7 cellular contexts compared by ENCODE assay signal in genomic region chr17:47060005-47060404, GRCh38.
DNase-seq lines count a peak whose midpoint lies in the region; ATAC-seq and TF ChIP-seq lines count a peak whose summit lies in the region.
"Not testable (repeated sequence)": the region's sequence is repeated elsewhere in the genome, so short reads cannot be mapped to it uniquely, and the experiment has no call there.

No MANE protein-coding gene starts in this region.

- TF ChIP-seq CTCF in HCT116 (IDR thresholded peaks at IDR 0.05 in 2 of 3, conservative IDR thresholded peaks at IDR 0.05 in 1 of 3; ENCODE audit: borderline replicate concordance in 1 of 3, insufficient read depth in 1 of 3, low read depth in 2 of 3, low read length in 2 of 3); right atrium auricular region (IDR thresholded peaks at IDR 0.05): not testable (repeated sequence)

- H4K91ac ChIP-seq in neuronal stem cell (ENCODE audit: low read depth, low read length, poor library complexity): not testable (repeated sequence)

- not testable (repeated sequence) for H2BK120ac ChIP-seq in neuronal stem cell (ENCODE audit: low read depth, low read length)

- H3K36me3 Mint-ChIP-seq in activated CD4-positive, alpha-beta T cell treated with anti-CD3 and anti-CD28 coated beads, Interleukin-2, amount 10 ng/mL, durations not matched to agents 24 days and 14 days (ENCODE audit: low read depth): peaks cover 14% of the 10 kb centered on the region

- not testable (repeated sequence) for H3K18ac ChIP-seq in neuronal stem cell (ENCODE audit: low read length)

- not testable (repeated sequence) for H3K27ac Mint-ChIP-seq in activated CD4-positive, alpha-beta T cell treated with anti-CD3 and anti-CD28 coated beads, Interleukin-2, amount 10 ng/mL, durations not matched to agents 24 days and 14 days

- TF ChIP-seq RAD21 in HCT116 (IDR thresholded peaks at IDR 0.05; ENCODE audit: low read depth); Ishikawa (IDR thresholded peaks at IDR 0.05; ENCODE audit: low read depth): not testable (repeated sequence)

- TF ChIP-seq EP300 in Ishikawa (IDR thresholded peaks at IDR 0.05; ENCODE audit: borderline replicate concordance): 0 out of 2 replicates have a peak, but pooled peaks have one; percentile 21

- not testable (repeated sequence) for H2BK5ac ChIP-seq in neuronal stem cell (ENCODE audit: low read length)

- H2BK12ac ChIP-seq in neuronal stem cell (ENCODE audit: low read length): peak overlapping the region; percentile 22

- not testable (repeated sequence) for H3K4ac ChIP-seq in neuronal stem cell (ENCODE audit: low read length)

- CTCF ChIA-PET in HCT116 (lab: Charles Lee): not testable (repeated sequence)

- not testable (repeated sequence) for TF ChIP-seq POLR2A in HCT116 (IDR thresholded peaks at IDR 0.05; ENCODE audit: borderline replicate concordance, extremely low read depth, insufficient read depth, insufficient read length)

- H3K9ac ChIP-seq in HCT116 (ENCODE audit: low read length); neuronal stem cell (ENCODE audit: low read depth, low read length, poor library complexity): not testable (repeated sequence)

- H3K9me2 ChIP-seq in HCT116 (ENCODE audit: insufficient read depth): not testable (repeated sequence)

- H2AK5ac ChIP-seq in neuronal stem cell (ENCODE audit: low read depth, low read length): not testable (repeated sequence)

- not testable (repeated sequence) for H3K27me3 Mint-ChIP-seq in activated CD4-positive, alpha-beta T cell treated with anti-CD3 and anti-CD28 coated beads, Interleukin-2, amount 10 ng/mL, durations not matched to agents 24 days and 14 days

- not testable (repeated sequence) for H3K14ac ChIP-seq in neuronal stem cell (ENCODE audit: low read length)

- H3K4me2 ChIP-seq in HCT116 (ENCODE audit: low read length): peak overlapping the region; percentile 55
- H3K4me2 ChIP-seq in neuronal stem cell (ENCODE audit: insufficient read depth, low read length, poor library complexity, severe bottlenecking): not testable (repeated sequence)

- H3K79me2 ChIP-seq in HCT116 (ENCODE audit: insufficient read depth, low read length): not testable (repeated sequence)

- H3K79me1 ChIP-seq in neuronal stem cell (ENCODE audit: low read depth, low read length): not testable (repeated sequence)

- H3K9me3 ChIP-seq in HCT116 (ENCODE audit: control insufficient read depth in 1 of 2, insufficient read depth in 1 of 2, low read depth in 1 of 2, low read length in 2 of 2); right atrium auricular region: not testable (repeated sequence)
- H3K9me3 ChIP-seq in neuronal stem cell (replicated peaks in 1 of 2; ENCODE audit: control insufficient read depth in 2 of 2, insufficient read depth in 1 of 2, low read depth in 1 of 2, low read length in 2 of 2): peaks cover 0 to 10% of the 10 kb centered on the region in 2 donors

- not testable (repeated sequence) for H2AFZ ChIP-seq in HCT116 (ENCODE audit: low read depth, low read length, poor library complexity, severe bottlenecking); neuronal stem cell (ENCODE audit: low read length)

- peak overlapping the region; percentile 43 for H3K23ac ChIP-seq in neuronal stem cell (ENCODE audit: low read depth, low read length, poor library complexity)

- H3K9me3 Mint-ChIP-seq in activated CD4-positive, alpha-beta T cell treated with anti-CD3 and anti-CD28 coated beads, Interleukin-2, amount 10 ng/mL, durations not matched to agents 24 days and 14 days: not testable (repeated sequence)

- RAD21 ChIA-PET in HCT116 (lab: Charles Lee; ENCODE audit: low non-redundant PET in 1 of 2, low total read pairs in 2 of 2, uncharacterized antibody in 2 of 2, unreplicated experiment in 2 of 2): not testable (repeated sequence)

- H4K20me1 ChIP-seq in HCT116 (ENCODE audit: insufficient read depth): not testable (repeated sequence)

- H3K4me1 Mint-ChIP-seq in activated CD4-positive, alpha-beta T cell treated with anti-CD3 and anti-CD28 coated beads, Interleukin-2, amount 10 ng/mL, durations not matched to agents 24 days and 14 days: not testable (repeated sequence)

- H2BK15ac ChIP-seq in neuronal stem cell (ENCODE audit: low read length): not testable (repeated sequence)

- ATAC-seq in HCT116 (peak; percentile 82), left cardiac atrium (peak; percentile 69 to 90)

- H3K36me3 ChIP-seq in HCT116 (ENCODE audit: control insufficient read depth in 1 of 2, insufficient read depth in 2 of 2, low read length in 2 of 2); right atrium auricular region: not testable (repeated sequence)
- H3K36me3 ChIP-seq in neuronal stem cell (replicated peaks in 1 of 2; ENCODE audit: control insufficient read depth in 2 of 2, insufficient read depth in 2 of 2, low read length in 2 of 2): peaks cover 4 to 37% of the 10 kb centered on the region in 2 donors

- not testable (repeated sequence) for H3K4me3 Mint-ChIP-seq in activated CD4-positive, alpha-beta T cell treated with anti-CD3 and anti-CD28 coated beads, Interleukin-2, amount 10 ng/mL, durations not matched to agents 24 days and 14 days

- H4K8ac ChIP-seq in neuronal stem cell (ENCODE audit: low read depth, low read length): peak overlapping the region; percentile 65

- not testable (repeated sequence) for DNase-seq in HCT116 (ENCODE audit: low read depth, low spot score); neuronal stem cell (ENCODE audit: low spot score)
- DNase-seq in activated CD4-positive, alpha-beta T cell treated with anti-CD3 and anti-CD28 coated beads, Interleukin-2, amount 10 ng/mL, durations not matched to agents 24 days and 14 days: peak; percentile 51
- DNase-seq in ecto neural progenitor cell (ENCODE audit: low spot score) (peak; percentile 43), left cardiac atrium (peak; percentile 71), right atrium auricular region (ENCODE audit: low spot score) (peak; percentile 77)

- intact Hi-C loops in HCT116 (cut with micrococcal nuclease); activated CD4-positive, alpha-beta T cell treated with anti-CD3 and anti-CD28 coated beads, Interleukin-2, amount 10 ng/mL, durations not matched to agents 24 days and 14 days (cut with micrococcal nuclease); left cardiac atrium (cut with DNase I): not testable (repeated sequence)

- not testable (repeated sequence) for H3K27ac ChIP-seq in HCT116 (ENCODE audit: low read depth, low read length); neuronal stem cell (replicated peaks; ENCODE audit: low read length)
- peak overlapping the region; percentile 31 to 62 for H3K27ac ChIP-seq in right atrium auricular region

- H3K27me3 ChIP-seq in HCT116 (ENCODE audit: insufficient read depth, low read length); right atrium auricular region; neuronal stem cell (ENCODE audit: control insufficient read depth in 3 of 3, insufficient read depth in 3 of 3, low read depth in 1 of 3, low read length in 3 of 3): not testable (repeated sequence)

- WGBS in neuronal stem cell (ENCODE audit: extremely low coverage in 2 of 2, insufficient read length in 2 of 2, insufficient replicate concordance in 1 of 2), 2 donors: no CpG with 5 or more reads among the region's 10 CpGs

- BruUV-seq in HCT116 (replicated peaks; lab: Mats Ljungman, UMichigan): not testable (repeated sequence)

- POLR2A ChIA-PET in HCT116 (lab: Charles Lee): not testable (repeated sequence)

- peaks cover 22 to 23% of the 10 kb centered on the region in 2 experiments for H3K4me1 ChIP-seq in HCT116 (ENCODE audit: control insufficient read depth in 1 of 2, insufficient read depth in 2 of 2, low read length in 2 of 2)
- H3K4me1 ChIP-seq in right atrium auricular region: peaks cover 0 to 12% of the 10 kb centered on the region in 2 donors
- H3K4me1 ChIP-seq in neuronal stem cell (ENCODE audit: control insufficient read depth in 2 of 2, insufficient read depth in 1 of 2, low read depth in 1 of 2, low read length in 2 of 2): not testable (repeated sequence)

- not testable (repeated sequence) for H3K4me3 ChIP-seq in HCT116 (replicated peaks in 1 of 2; ENCODE audit: low read depth in 1 of 2, low read length in 2 of 2); right atrium auricular region; neuronal stem cell (ENCODE audit: low read length in 2 of 2)

TF ChIP-seq in HCT116, 20 proteins besides CTCF, POLR2A, EP300 and RAD21:
- TF ChIP-seq MAX (IDR thresholded peaks at IDR 0.05): peak; percentile 26; the same call in 1 of the 2 replicates
TF ChIP-seq in HCT116: peak in this region for 1; not testable (repeated sequence) for 19.

TF ChIP-seq in Ishikawa, 13 proteins besides CTCF, POLR2A, EP300 and RAD21:
- 0 out of 2 replicates have a peak, but pooled peaks have one; percentile 15 for TF ChIP-seq NFIC (IDR thresholded peaks at IDR 0.05)
- peak; percentile 69 for TF ChIP-seq USF1 (IDR thresholded peaks at IDR 0.05)
- TF ChIP-seq MAX (IDR thresholded peaks at IDR 0.05): peak; percentile 66
- TF ChIP-seq TCF12 (IDR thresholded peaks at IDR 0.05; ENCODE audit: low read depth): 0 out of 2 replicates have a peak, but pooled peaks have one; percentile 42
- peak; percentile 54 for TF ChIP-seq TEAD4 (IDR thresholded peaks at IDR 0.05)
